8 cellular contexts compared by ENCODE assay signal in the genomic region with DNA sequence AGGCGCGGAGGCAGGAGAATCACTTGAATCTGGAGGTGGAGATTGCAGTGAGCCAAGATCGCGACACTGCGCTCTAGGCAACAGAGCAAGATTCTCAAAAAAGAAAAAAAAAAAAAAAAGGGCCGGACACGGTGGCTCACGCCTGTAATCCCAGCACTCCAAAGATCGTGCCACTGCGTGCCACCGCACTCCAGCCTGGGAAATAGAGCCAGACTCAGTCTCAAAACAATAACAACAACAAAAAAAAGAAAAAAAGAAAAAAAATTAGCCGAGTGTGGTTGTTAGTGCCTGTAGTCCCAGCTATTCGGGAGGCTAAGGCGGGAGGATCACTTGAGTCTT. TPM values are rescaled to one million over a fixed set of nuclear protein-coding genes. Genes with fewer than 3 reads are reported as not detected.
DNase-seq lines count a peak whose midpoint lies in the region; ATAC-seq and TF ChIP-seq lines count a peak whose summit lies in the region.

No MANE protein-coding gene starts in this region.

- no peak overlapping the region for H3K4me3 ChIP-seq in thyroid gland (replicated peaks in 1 of 3)
- H3K4me3 ChIP-seq in upper lobe of right lung, result no peak overlapping the region
- H3K4me3 ChIP-seq in BE2C (ENCODE audit: low read depth, low read length), result no peak overlapping the region

- H3K27ac Mint-ChIP-seq in activated T-cell treated with anti-CD3 and anti-CD28 coated beads, Interleukin-2, amount 50 U/mL, for 72 hours, result peak overlapping the region; percentile 34
- H3K27ac Mint-ChIP-seq in activated naive CD8-positive, alpha-beta T cell treated with anti-CD3 and anti-CD28 coated beads, Interleukin-2, amount 10 ng/mL, durations not matched to agents 7 days and 5 days, result no peak overlapping the region
- peak overlapping the region; percentile 99 for H3K27ac Mint-ChIP-seq in memory B cell

- no peaks in the 10 kb centered on the region for H3K27me3 Mint-ChIP-seq in activated T-cell treated with anti-CD3 and anti-CD28 coated beads, Interleukin-2, amount 50 U/mL, for 72 hours (ENCODE audit: low read depth)
- H3K27me3 Mint-ChIP-seq in activated naive CD8-positive, alpha-beta T cell treated with anti-CD3 and anti-CD28 coated beads, Interleukin-2, amount 10 ng/mL, durations not matched to agents 7 days and 5 days, result peaks cover under 1% of the 10 kb centered on the region
- H3K27me3 Mint-ChIP-seq in memory B cell, result no peaks in the 10 kb centered on the region

- no peak for ATAC-seq in activated T-cell treated with anti-CD3 and anti-CD28 coated beads, Interleukin-2, amount 50 U/mL, for 72 hours (replicated peaks in 1 of 2)
- ATAC-seq in activated naive CD8-positive, alpha-beta T cell treated with anti-CD3 and anti-CD28 coated beads, Interleukin-2, amount 10 ng/mL, durations not matched to agents 7 days and 5 days (ENCODE audit: low read depth), result no peak
- ATAC-seq in memory B cell (ENCODE audit: low read depth) (no peak), upper lobe of right lung (no peak)

- H3K4me3 Mint-ChIP-seq in activated T-cell treated with anti-CD3 and anti-CD28 coated beads, Interleukin-2, amount 50 U/mL, for 72 hours, result peak overlapping the region; percentile 92 to 99
- peak overlapping the region; percentile 100 for H3K4me3 Mint-ChIP-seq in activated naive CD8-positive, alpha-beta T cell treated with anti-CD3 and anti-CD28 coated beads, Interleukin-2, amount 10 ng/mL, durations not matched to agents 7 days and 5 days
- H3K4me3 Mint-ChIP-seq in memory B cell, result peak overlapping the region; percentile 24

- no peaks in the 10 kb centered on the region for H3K9me3 ChIP-seq in thyroid gland
- no peaks in the 10 kb centered on the region for H3K9me3 ChIP-seq in upper lobe of right lung
- H3K9me3 ChIP-seq in BE2C, result no peaks in the 10 kb centered on the region

- H3K36me3 Mint-ChIP-seq in activated T-cell treated with anti-CD3 and anti-CD28 coated beads, Interleukin-2, amount 50 U/mL, for 72 hours (ENCODE audit: insufficient read depth in 2 of 2), result peaks cover 14 to 38% of the 10 kb centered on the region in 2 donors
- H3K36me3 Mint-ChIP-seq in activated naive CD8-positive, alpha-beta T cell treated with anti-CD3 and anti-CD28 coated beads, Interleukin-2, amount 10 ng/mL, durations not matched to agents 7 days and 5 days, result peaks cover 30% of the 10 kb centered on the region
- peaks cover 17% of the 10 kb centered on the region for H3K36me3 Mint-ChIP-seq in memory B cell

- no peaks in the 10 kb centered on the region for H3K9me3 Mint-ChIP-seq in activated T-cell treated with anti-CD3 and anti-CD28 coated beads, Interleukin-2, amount 50 U/mL, for 72 hours
- no peaks in the 10 kb centered on the region for H3K9me3 Mint-ChIP-seq in activated naive CD8-positive, alpha-beta T cell treated with anti-CD3 and anti-CD28 coated beads, Interleukin-2, amount 10 ng/mL, durations not matched to agents 7 days and 5 days
- H3K9me3 Mint-ChIP-seq in memory B cell, result no peaks in the 10 kb centered on the region

- H3K4me1 ChIP-seq in thyroid gland, result peaks cover 0 to 14% of the 10 kb centered on the region in 2 donors
- peaks cover 20% of the 10 kb centered on the region for H3K4me1 ChIP-seq in upper lobe of right lung
- H3K4me1 ChIP-seq in BE2C, result peaks cover 8% of the 10 kb centered on the region; the same call in 1 of the 2 replicates

- POLR2A ChIA-PET in activated naive CD8-positive, alpha-beta T cell treated with anti-CD3 and anti-CD28 coated beads, Interleukin-2, amount 10 ng/mL, durations not matched to agents 7 days and 5 days (lab: Charles Lee), result interaction anchor here (1.7 kb wide), 1 partner anchor 9 kb away, joined by 9 read pairs; the partner anchor contains the start of gene PTPN11

- DNase-seq in activated T-cell treated with anti-CD3 and anti-CD28 coated beads, Interleukin-2, amount 50 U/mL, for 72 hours, result no peak
- no peak for DNase-seq in activated T-cell treated with anti-CD3 and anti-CD28 coated beads, Interleukin-2, amount 50 U/mL, for 1 hour
- no peak for DNase-seq in activated naive CD8-positive, alpha-beta T cell treated with anti-CD3 and anti-CD28 coated beads, Interleukin-2, amount 10 ng/mL, durations not matched to agents 7 days and 5 days
- DNase-seq in memory B cell (ENCODE audit: low spot score in 2 of 2) (no peak), thyroid gland (peak in 1 of 2 donors; percentile 3), upper lobe of right lung (no peak), BE2C (no peak), SIG-M5 treated with dmso at 0.1 percent for 504 hours (lab: John Stamatoyannopoulos, UW; ENCODE audit: unreplicated experiment) (no peak)

- H3K4me1 Mint-ChIP-seq in activated T-cell treated with anti-CD3 and anti-CD28 coated beads, Interleukin-2, amount 50 U/mL, for 72 hours (ENCODE audit: low read depth), result peaks cover 47% of the 10 kb centered on the region
- H3K4me1 Mint-ChIP-seq in activated naive CD8-positive, alpha-beta T cell treated with anti-CD3 and anti-CD28 coated beads, Interleukin-2, amount 10 ng/mL, durations not matched to agents 7 days and 5 days, result peaks cover 36% of the 10 kb centered on the region
- peaks cover 21% of the 10 kb centered on the region for H3K4me1 Mint-ChIP-seq in memory B cell

- no peak for TF ChIP-seq POLR2A in thyroid gland (IDR thresholded peaks at IDR 0.05)

- WGBS in thyroid gland, 2 donors, result 92 to 94% methylated on average over 14 of the region's 14 CpGs

- TF ChIP-seq CTCF in thyroid gland (IDR thresholded peaks at IDR 0.05), result no peak
- TF ChIP-seq CTCF in upper lobe of right lung (IDR thresholded peaks at IDR 0.05), result no peak
- TF ChIP-seq CTCF in BE2C (IDR thresholded peaks at IDR 0.05; ENCODE audit: low read depth, low read length), result no peak

- H3K27me3 ChIP-seq in thyroid gland, result no peaks in the 10 kb centered on the region
- no peaks in the 10 kb centered on the region for H3K27me3 ChIP-seq in upper lobe of right lung
- no peaks in the 10 kb centered on the region for H3K27me3 ChIP-seq in BE2C

- H3K36me3 ChIP-seq in thyroid gland, result peaks cover 29 to 32% of the 10 kb centered on the region in 2 donors
- peaks cover 34% of the 10 kb centered on the region for H3K36me3 ChIP-seq in upper lobe of right lung
- H3K36me3 ChIP-seq in BE2C, result peaks cover 42% of the 10 kb centered on the region

- intact Hi-C loops in thyroid gland (cut with DNase I), result no loop called here
- intact Hi-C loops in upper lobe of right lung (cut with DNase I), result no loop called here

- H3K27ac ChIP-seq in thyroid gland, result peak overlapping the region in 2 of 3 donors; percentile 78 to 99
- no peak overlapping the region for H3K27ac ChIP-seq in upper lobe of right lung

RNA-seq across cellular contexts. Expression of gene RPL6, which starts 0.5 kb away (rescaled TPM):
- total RNA-seq in activated T-cell treated with anti-CD3 and anti-CD28 coated beads, Interleukin-2, amount 50 U/mL, for 72 hours, result 1,000 to 10,000 TPM; 1,335 to 1,400 TPM
- total RNA-seq in activated naive CD8-positive, alpha-beta T cell treated with anti-CD3 and anti-CD28 coated beads, Interleukin-2, amount 10 ng/mL, durations not matched to agents 7 days and 5 days, result 1,000 to 10,000 TPM; 1,069 to 1,087 TPM
- 1,000 to 10,000 TPM; 1,041 to 1,517 (median 1,257) TPM for total RNA-seq in thyroid gland
- total RNA-seq in upper lobe of right lung, result 811 TPM
- 1,178 TPM for polyA plus RNA-seq in BE2C (2012; ENCODE audit: insufficient read depth, insufficient read length, low read depth)

RNA-seq across cellular contexts. Expression of gene PTPN11, which starts 8.9 kb away (rescaled TPM):
- 10 to 100 TPM; 92.4 to 93.7 TPM for total RNA-seq in activated T-cell treated with anti-CD3 and anti-CD28 coated beads, Interleukin-2, amount 50 U/mL, for 72 hours
- total RNA-seq in activated naive CD8-positive, alpha-beta T cell treated with anti-CD3 and anti-CD28 coated beads, Interleukin-2, amount 10 ng/mL, durations not matched to agents 7 days and 5 days, result 10 to 100 TPM; 82.3 to 82.7 TPM
- 10 to 100 TPM; 75.8 to 99.6 (median 78.5) TPM for total RNA-seq in thyroid gland
- 98.7 TPM for total RNA-seq in upper lobe of right lung
- polyA plus RNA-seq in BE2C (2012; ENCODE audit: insufficient read depth, insufficient read length, low read depth), result 43.4 TPM

RNA-seq across cellular contexts. Expression of gene HECTD4, which starts 27.6 kb away (rescaled TPM):
- 10 to 100 TPM; 39.6 to 43.3 TPM for total RNA-seq in activated T-cell treated with anti-CD3 and anti-CD28 coated beads, Interleukin-2, amount 50 U/mL, for 72 hours
- 10 to 100 TPM; 45.8 to 47.0 TPM for total RNA-seq in activated naive CD8-positive, alpha-beta T cell treated with anti-CD3 and anti-CD28 coated beads, Interleukin-2, amount 10 ng/mL, durations not matched to agents 7 days and 5 days
- total RNA-seq in thyroid gland (100 to 1,000 TPM in 1 of 4 donors, 10 to 100 TPM in 3; 68.5 to 115 (median 79.6) TPM), upper lobe of right lung (54.7 TPM)
- 47.0 TPM for polyA plus RNA-seq in BE2C (2012; ENCODE audit: insufficient read depth, insufficient read length, low read depth)

Comparison
In these comparisons a context has a peak if more than half of its experiments do, and no peak if none do; other contexts are left out.
1. H3K4me3 Mint-ChIP-seq: peak in every context shown above with its lines; median percentile 100 in activated naive CD8-positive, alpha-beta T cell treated with anti-CD3 and anti-CD28 coated beads, Interleukin-2, amount 10 ng/mL, durations not matched to agents 7 days and 5 days; 96 in activated T-cell treated with anti-CD3 and anti-CD28 coated beads, Interleukin-2, amount 50 U/mL, for 72 hours; 24 in memory B cell.